In genomic region chr19:3389876-3390361, GRCh38 we compare ENCODE assay signal across 1 cellular context.
TF ChIP-seq lines count a peak whose summit lies in the region.

No MANE protein-coding gene starts in this region.

TF ChIP-seq in GM23338, 12 proteins besides CTCF, POLR2A, EP300 and RAD21 (continued from another document):
- TF ChIP-seq CREB1 (CRISPR knock-in tag; IDR thresholded peaks at IDR 0.05; ENCODE audit: low read depth) (no peak), REST (IDR thresholded peaks at IDR 0.05; ENCODE audit: unreplicated experiment) (no peak), STAT1 (IDR thresholded peaks at IDR 0.05; ENCODE audit: unreplicated experiment) (no peak), POLR2AphosphoS5 (IDR thresholded peaks at IDR 0.05; ENCODE audit: low read depth) (no peak), NANOG (IDR thresholded peaks at IDR 0.05; ENCODE audit: borderline replicate concordance) (no peak)
